In the genomic region with DNA sequence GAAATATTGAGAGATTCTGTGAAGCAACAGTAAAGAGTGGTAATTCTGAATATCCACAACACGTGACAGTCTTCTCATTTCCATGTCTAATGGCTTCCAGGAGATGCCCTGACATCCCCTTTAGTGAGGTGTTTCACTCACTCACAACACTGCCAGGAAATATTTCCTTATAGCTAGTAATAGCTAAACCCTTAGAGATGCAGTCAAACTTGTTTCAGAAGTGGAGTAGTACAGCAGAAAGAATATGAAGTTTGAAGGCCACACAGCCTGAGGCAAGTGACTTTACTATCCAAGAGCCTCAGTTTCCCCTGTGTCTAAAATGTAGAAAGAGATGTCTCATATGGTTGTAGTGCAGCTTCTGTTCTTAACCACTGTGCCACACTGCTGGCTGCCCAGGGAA, we compare ENCODE assay signal across 23 cellular contexts.
"Had no signal": no experiment of that assay in that cellular context is flagged by ENCODE, and none has a peak within 500 bp of the region (broad histone marks: within the 10 kb centered on the region; RNA-seq: fewer than 3 reads in every experiment).

No MANE protein-coding gene starts in this region.

- H3K9me3 ChIP-seq: heart left ventricle, right lobe of liver, transverse colon, vagina had no signal

- H3K4me1 ChIP-seq: vagina had no signal

- H3K4me1 Mint-ChIP-seq: activated CD4-positive, alpha-beta T cell treated with anti-CD3 and anti-CD28 coated beads for 36 hours had no signal

- H3K4me3 ChIP-seq: dorsolateral prefrontal cortex, heart left ventricle, right lobe of liver, transverse colon, vagina had no signal

- ATAC-seq: activated CD4-positive, alpha-beta T cell treated with anti-CD3 and anti-CD28 coated beads for 36 hours; heart left ventricle; right lobe of liver; stimulated activated naive B cell treated with anti-CD40 and anti-IgM and Interleukin-4, amounts not matched to agents 10 μg/mL and 1 μg/mL and 100 μg/mL, for 72 hours had no signal

- FAIRE-seq: colon, small intestine had no signal

- H3K27ac ChIP-seq: dorsolateral prefrontal cortex, right lobe of liver, vagina had no signal

- DNase-seq: activated B cell treated with CpG ODN at 0.5 μM for 24 hours; activated CD4-positive, alpha-beta T cell treated with anti-CD3 and anti-CD28 coated beads for 36 hours; activated CD4-positive, alpha-beta T cell treated with anti-CD3 and anti-CD28 coated beads, Interleukin-2, amount 50 U/mL, for 48 hours; activated naive CD4-positive, alpha-beta T cell treated with anti-CD3 and anti-CD28 coated beads for 36 hours; activated T-cell treated with anti-CD3 and anti-CD28 coated beads, Interleukin-2, amount 50 U/mL, for 48 hours; amygdala; central memory CD4-positive, alpha-beta T cell; dorsolateral prefrontal cortex; heart left ventricle; islet precursor cell; left cardiac atrium; nephron progenitor cell; posterior cingulate gyrus; right lobe of liver; small intestine; stimulated activated CD4-positive, alpha-beta T cell treated with anti-CD3 and anti-CD28 coated beads, Interleukin-15, amount 100 ng/mL, for 24 hours; stimulated activated CD8-positive, alpha-beta memory T cell treated with anti-CD3 and anti-CD28 coated beads, Interleukin-4, amount 100 ng/mL, for 48 hours; stimulated activated naive B cell treated with anti-CD40 and anti-IgM and Interleukin-4, amounts not matched to agents 10 μg/mL and 1 μg/mL and 100 μg/mL, for 72 hours; T1000; transverse colon had no signal

- H3K27me3 Mint-ChIP-seq: activated B cell treated with CpG ODN at 0.5 μM for 24 hours; activated CD4-positive, alpha-beta T cell treated with anti-CD3 and anti-CD28 coated beads for 36 hours; memory B cell; stimulated activated naive B cell treated with anti-CD40 and anti-IgM and Interleukin-4, amounts not matched to agents 10 μg/mL and 1 μg/mL and 100 μg/mL, for 72 hours had no signal

- H3K9me3 Mint-ChIP-seq: activated B cell treated with CpG ODN at 0.5 μM for 24 hours; activated naive CD4-positive, alpha-beta T cell treated with anti-CD3 and anti-CD28 coated beads for 36 hours; memory B cell; nephron progenitor cell; stimulated activated naive B cell treated with anti-CD40 and anti-IgM and Interleukin-4, amounts not matched to agents 10 μg/mL and 1 μg/mL and 100 μg/mL, for 72 hours had no signal

- H3K27ac Mint-ChIP-seq: activated B cell treated with CpG ODN at 0.5 μM for 24 hours; activated CD4-positive, alpha-beta T cell treated with anti-CD3 and anti-CD28 coated beads for 36 hours; activated naive CD4-positive, alpha-beta T cell treated with anti-CD3 and anti-CD28 coated beads for 36 hours; nephron progenitor cell; stimulated activated naive B cell treated with anti-CD40 and anti-IgM and Interleukin-4, amounts not matched to agents 10 μg/mL and 1 μg/mL and 100 μg/mL, for 72 hours had no signal

- H3K4me3 Mint-ChIP-seq: activated B cell treated with CpG ODN at 0.5 μM for 24 hours; activated CD4-positive, alpha-beta T cell treated with anti-CD3 and anti-CD28 coated beads for 36 hours; activated naive CD4-positive, alpha-beta T cell treated with anti-CD3 and anti-CD28 coated beads for 36 hours; memory B cell; nephron progenitor cell; stimulated activated naive B cell treated with anti-CD40 and anti-IgM and Interleukin-4, amounts not matched to agents 10 μg/mL and 1 μg/mL and 100 μg/mL, for 72 hours had no signal

- H3K27me3 ChIP-seq: dorsolateral prefrontal cortex, heart left ventricle, right lobe of liver, transverse colon, vagina had no signal
